Comparison of ENCODE assay signal across 19 cellular contexts in the genomic region with DNA sequence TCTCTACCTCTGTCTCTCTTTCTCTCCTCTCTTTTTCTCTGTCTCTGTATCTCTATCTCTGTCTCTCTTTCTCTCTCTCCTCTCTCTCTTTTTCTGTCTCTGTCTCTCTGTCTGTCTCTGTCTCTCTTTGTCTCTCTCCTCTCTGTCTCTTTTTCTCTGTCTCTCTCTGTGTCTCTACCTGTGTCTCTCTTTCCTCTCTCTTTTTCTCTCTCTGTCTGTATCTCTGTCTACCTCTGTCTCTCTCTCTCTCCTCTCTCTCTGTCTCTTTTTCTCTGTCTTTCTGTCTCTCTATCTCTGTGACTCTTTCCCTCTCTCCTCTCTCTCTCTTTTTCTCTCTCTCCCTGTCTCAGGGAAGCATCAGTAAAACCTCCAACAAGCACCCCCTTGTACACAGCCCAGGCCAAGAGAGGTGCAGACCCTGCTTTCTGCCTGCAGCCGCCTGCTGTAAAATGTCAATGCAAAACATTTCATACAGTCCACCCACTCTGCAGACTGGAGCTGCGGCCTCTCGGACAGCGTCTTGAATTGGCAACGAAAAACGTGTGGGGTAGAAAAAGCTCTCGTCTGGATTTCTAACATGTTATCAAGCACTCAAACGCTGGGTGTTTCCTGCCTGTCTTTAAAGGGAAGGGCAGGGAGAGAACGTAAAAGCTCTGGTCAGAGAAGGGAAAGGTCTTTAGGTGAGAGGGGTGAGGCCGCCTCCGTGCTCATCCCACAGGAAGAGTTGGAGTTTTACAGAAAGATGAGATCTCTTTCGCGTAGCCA. TPM values are rescaled to one million over a fixed set of nuclear protein-coding genes. Genes with fewer than 3 reads are reported as not detected.
DNase-seq lines count a peak whose midpoint lies in the region; ATAC-seq and TF ChIP-seq lines count a peak whose summit lies in the region.
"Had no signal": no experiment of that assay in that cellular context is flagged by ENCODE, and none has a peak within 500 bp of the region (broad histone marks: within the 10 kb centered on the region; RNA-seq: fewer than 3 reads in every experiment).

No MANE protein-coding gene starts in this region.

- DNase-seq in T-helper 1 cell (no peak), Panc1 (ENCODE audit: low read depth, low spot score) (no peak), left kidney (ENCODE audit: low read depth, low spot score) (peak; percentile 47), type B pancreatic cell (ENCODE audit: extremely low spot score, unreplicated experiment) (no peak), GDM1 (lab: John Stamatoyannopoulos, UW) (no peak), breast epithelium (ENCODE audit: low spot score in 2 of 2) (no peak)
- DNase-seq: activated CD4-positive, alpha-beta T cell treated with anti-CD3 and anti-CD28 coated beads for 36 hours; activated naive CD4-positive, alpha-beta T cell treated with Interleukin-2 at 50 U/mL for 16 hours; mesenchymal stem cell; NCI-H187 treated with DMSO at 0.1 percent for 48 hours; NCI-H524; thyroid gland had no signal

- in situ Hi-C loops in Panc1 (cut with HindIII; ENCODE audit: low pct_unique_long_range_greater_than_20kb, low sequenced_read_pairs), result no loop called here

- H3K27ac Mint-ChIP-seq in T-helper 1 cell treated with Interleukin-12 subunit alpha and Interleukin-12 subunit beta and Interleukin-4 antibody, amounts not matched to agents 30 μg/mL and 1 μg/mL, for 36 hours, result peak overlapping the region; percentile 15
- no peak overlapping the region for H3K27ac Mint-ChIP-seq in type B pancreatic cell
- H3K27ac Mint-ChIP-seq: activated CD4-positive, alpha-beta T cell treated with anti-CD3 and anti-CD28 coated beads for 36 hours had no signal

- POLR2A ChIA-PET in Panc1 (lab: Charles Lee), result no interaction called here

- H3K9me3 ChIP-seq in Panc1 (ENCODE audit: control insufficient read depth, insufficient read depth, low read depth, low read length), result no peaks in the 10 kb centered on the region
- no peaks in the 10 kb centered on the region for H3K9me3 ChIP-seq in breast epithelium
- H3K9me3 ChIP-seq: esophagus muscularis mucosa, neutrophil, thyroid gland had no signal

- no peak overlapping the region for H3K4me3 ChIP-seq in Panc1 (ENCODE audit: low read depth in 2 of 2, low read length in 2 of 2)
- H3K4me3 ChIP-seq in breast epithelium, result no peak overlapping the region
- H3K4me3 ChIP-seq: esophagus muscularis mucosa, thyroid gland had no signal

- TF ChIP-seq CTCF in Panc1 (IDR thresholded peaks at IDR 0.05) (no peak), type B pancreatic cell (conservative IDR thresholded peaks at IDR 0.05) (no peak), breast epithelium (IDR thresholded peaks at IDR 0.05) (no peak)

- CTCF ChIA-PET in Panc1 (lab: Charles Lee), result no interaction called here

- H3K36me3 ChIP-seq in Panc1 (ENCODE audit: control insufficient read depth, insufficient read depth, low read length), result no peaks in the 10 kb centered on the region
- no peaks in the 10 kb centered on the region for H3K36me3 ChIP-seq in breast epithelium
- H3K36me3 ChIP-seq: esophagus muscularis mucosa, neutrophil, thyroid gland had no signal

- H3K27ac ChIP-seq in Panc1 (ENCODE audit: low read length) (no peak overlapping the region), breast epithelium (no peak overlapping the region)
- H3K27ac ChIP-seq: esophagus muscularis mucosa, neutrophil, thyroid gland had no signal

- ATAC-seq in Panc1, result 0 out of 2 replicates have a peak, but pooled peaks have one; percentile 48
- no peak for ATAC-seq in GM21515 (IDR thresholded peaks at IDR 0.05; ENCODE audit: unreplicated experiment)
- ATAC-seq: activated CD4-positive, alpha-beta T cell treated with anti-CD3 and anti-CD28 coated beads for 36 hours; sciatic nerve had no signal

- intact Hi-C loops in Panc1 (cut with micrococcal nuclease; ENCODE audit: unreplicated experiment) (no loop called here), breast epithelium (cut with DNase I; ENCODE audit: low total_unique reads) (no loop called here)

- peaks cover 11% of the 10 kb centered on the region for H3K9me3 Mint-ChIP-seq in T-helper 1 cell treated with Interleukin-12 subunit alpha and Interleukin-12 subunit beta and Interleukin-4 antibody, amounts not matched to agents 30 μg/mL and 1 μg/mL, for 36 hours
- H3K9me3 Mint-ChIP-seq in type B pancreatic cell, result no peaks in the 10 kb centered on the region

- H3K27me3 ChIP-seq in Panc1 (ENCODE audit: control insufficient read depth, insufficient read depth, low read length), result no peaks in the 10 kb centered on the region; the same call in 1 of the 2 replicates
- H3K27me3 ChIP-seq in breast epithelium, result peaks cover 0 to 71% of the 10 kb centered on the region in 2 donors
- H3K27me3 ChIP-seq: thyroid gland had no signal

- TF ChIP-seq POLR2A in breast epithelium (IDR thresholded peaks at IDR 0.05), result no peak

- peaks cover 84% of the 10 kb centered on the region for H3K27me3 Mint-ChIP-seq in T-helper 1 cell treated with Interleukin-12 subunit alpha and Interleukin-12 subunit beta and Interleukin-4 antibody, amounts not matched to agents 30 μg/mL and 1 μg/mL, for 36 hours (ENCODE audit: low read depth)
- H3K27me3 Mint-ChIP-seq in type B pancreatic cell, result peaks cover 93% of the 10 kb centered on the region

- H3K4me1 ChIP-seq in Panc1 (ENCODE audit: control insufficient read depth, insufficient read depth, low read length), result no peaks in the 10 kb centered on the region
- H3K4me1 ChIP-seq in breast epithelium, result no peaks in the 10 kb centered on the region
- H3K4me1 ChIP-seq: thyroid gland had no signal

- H3K4me1 Mint-ChIP-seq in T-helper 1 cell treated with Interleukin-12 subunit alpha and Interleukin-12 subunit beta and Interleukin-4 antibody, amounts not matched to agents 30 μg/mL and 1 μg/mL, for 36 hours (ENCODE audit: low read depth), result peaks cover 6% of the 10 kb centered on the region
- peaks cover 8% of the 10 kb centered on the region for H3K4me1 Mint-ChIP-seq in type B pancreatic cell (ENCODE audit: unreplicated experiment)

- H3K36me3 Mint-ChIP-seq in T-helper 1 cell treated with Interleukin-12 subunit alpha and Interleukin-12 subunit beta and Interleukin-4 antibody, amounts not matched to agents 30 μg/mL and 1 μg/mL, for 36 hours (ENCODE audit: low read depth), result peaks cover 7% of the 10 kb centered on the region
- H3K36me3 Mint-ChIP-seq in type B pancreatic cell, result no peaks in the 10 kb centered on the region

- no peak overlapping the region for H3K4me3 Mint-ChIP-seq in T-helper 1 cell treated with Interleukin-12 subunit alpha and Interleukin-12 subunit beta and Interleukin-4 antibody, amounts not matched to agents 30 μg/mL and 1 μg/mL, for 36 hours
- H3K4me3 Mint-ChIP-seq in type B pancreatic cell, result peak overlapping the region; percentile 12
- H3K4me3 Mint-ChIP-seq: activated CD4-positive, alpha-beta T cell treated with anti-CD3 and anti-CD28 coated beads for 36 hours had no signal

- no TSS peak for BruUV-seq in Panc1 (replicated peaks; lab: Mats Ljungman, UMichigan)

RNA-seq across cellular contexts. Expression of a gene that starts 3.7 kb away (rescaled TPM):
- total RNA-seq in Panc1 (2021; ENCODE audit: unreplicated experiment), result not detected
- 0.15 TPM for polyA plus RNA-seq in Panc1 (2012; ENCODE audit: insufficient read length)
- not detected in 2 replicates for total RNA-seq in type B pancreatic cell (ENCODE audit: low replicate concordance)
- under 1 TPM in 2 of 3 donors, not detected in 1; 0.33 to 0.80 TPM for total RNA-seq in breast epithelium
- total RNA-seq: activated CD4-positive, alpha-beta T cell treated with anti-CD3 and anti-CD28 coated beads for 36 hours; dermis microvascular lymphatic vessel endothelial cell; T-helper 1 cell treated with Interleukin-12 subunit alpha and Interleukin-12 subunit beta and Interleukin-4 antibody, amounts not matched to agents 30 ng/mL and 1 ng/mL, for 36 hours; thyroid gland had no signal
